Comparison of ENCODE assay signal across 27 cellular contexts in genomic region chr16:77556203-77556602, GRCh38.
DNase-seq lines count a peak whose midpoint lies in the region; ATAC-seq, FAIRE-seq and TF ChIP-seq lines count a peak whose summit lies in the region.
"Had no signal": no experiment of that assay in that cellular context is flagged by ENCODE, and none has a peak within 500 bp of the region (broad histone marks: within the 10 kb centered on the region; RNA-seq: fewer than 3 reads in every experiment).

No MANE protein-coding gene starts in this region.

- H3K4me3 Mint-ChIP-seq in endodermal cell (no peak overlapping the region), nephron progenitor cell (no peak overlapping the region)
- H3K4me3 Mint-ChIP-seq: activated CD8-positive, alpha-beta T cell treated with anti-CD3 and anti-CD28 coated beads for 36 hours; activated naive CD8-positive, alpha-beta T cell treated with anti-CD3 and anti-CD28 coated beads, Interleukin-2, amount 10 ng/mL, durations not matched to agents 7 days and 5 days had no signal

- H4K20me1 ChIP-seq in HepG2 (ENCODE audit: insufficient read depth, low read length): no peaks in the 10 kb centered on the region
- no peaks in the 10 kb centered on the region for H4K20me1 ChIP-seq in MM.1S (ENCODE audit: insufficient read depth, low read length)
- H4K20me1 ChIP-seq in mammary epithelial cell (ENCODE audit: insufficient read depth, low read length): no peaks in the 10 kb centered on the region

- no peaks in the 10 kb centered on the region for H3F3A ChIP-seq in MM.1S (ENCODE audit: insufficient read depth, low read length)

- H3K4me1 Mint-ChIP-seq in endodermal cell (peaks cover 5% of the 10 kb centered on the region), nephron progenitor cell (peaks cover 26% of the 10 kb centered on the region)
- H3K4me1 Mint-ChIP-seq: activated naive CD8-positive, alpha-beta T cell treated with anti-CD3 and anti-CD28 coated beads, Interleukin-2, amount 10 ng/mL, durations not matched to agents 7 days and 5 days; naive B cell had no signal

- ATAC-seq in HepG2 (peak; percentile 94), right lobe of liver (no peak), HG03565 (IDR thresholded peaks at IDR 0.05; ENCODE audit: unreplicated experiment) (no peak)
- ATAC-seq: activated CD8-positive, alpha-beta T cell treated with anti-CD3 and anti-CD28 coated beads for 36 hours; heart left ventricle; left lobe of liver; pancreas; sciatic nerve; stimulated activated naive CD8-positive, alpha-beta T cell treated with anti-CD3 and anti-CD28 coated beads, Interleukin-15, Interleukin-2, amounts not matched to agents 100 U/mL and 50 U/mL, for 24 hours had no signal

- H3K36me3 Mint-ChIP-seq in endodermal cell (ENCODE audit: low read depth) (no peaks in the 10 kb centered on the region), nephron progenitor cell (ENCODE audit: low read depth) (no peaks in the 10 kb centered on the region)
- H3K36me3 Mint-ChIP-seq: activated naive CD8-positive, alpha-beta T cell treated with anti-CD3 and anti-CD28 coated beads, Interleukin-2, amount 10 ng/mL, durations not matched to agents 7 days and 5 days; naive B cell had no signal

- no peaks in the 10 kb centered on the region for H3K9me3 Mint-ChIP-seq in endodermal cell
- no peaks in the 10 kb centered on the region for H3K9me3 Mint-ChIP-seq in nephron progenitor cell
- H3K9me3 Mint-ChIP-seq: activated CD8-positive, alpha-beta T cell treated with anti-CD3 and anti-CD28 coated beads for 36 hours; activated naive CD8-positive, alpha-beta T cell treated with anti-CD3 and anti-CD28 coated beads, Interleukin-2, amount 10 ng/mL, durations not matched to agents 7 days and 5 days had no signal

- in situ Hi-C loops in HepG2 (cut with HindIII; ENCODE audit: extremely low pct_ligation_motif_present, low pct_unique_long_range_greater_than_20kb) (no loop called here), mammary epithelial cell (cut with MboI; ENCODE audit: low sequenced_read_pairs in 2 of 2) (no loop called here)

- H3K79me2 ChIP-seq in HepG2 (ENCODE audit: insufficient read depth, low read length) (no peaks in the 10 kb centered on the region), MM.1S (ENCODE audit: low read length) (no peaks in the 10 kb centered on the region), mammary epithelial cell (ENCODE audit: insufficient read depth, low read length) (no peaks in the 10 kb centered on the region)

- H3K4me3 ChIP-seq in HepG2 (replicated peaks in 1 of 3; ENCODE audit: insufficient read depth in 1 of 3, low read depth in 2 of 3, low read length in 3 of 3) (no peak overlapping the region), right lobe of liver (no peak overlapping the region), endodermal cell (ENCODE audit: low read length) (no peak overlapping the region), tibial nerve (no peak overlapping the region), MM.1S (ENCODE audit: low read length) (no peak overlapping the region), mammary epithelial cell (replicated peaks in 1 of 3; ENCODE audit: insufficient read depth in 1 of 3, low read depth in 2 of 3, low read length in 3 of 3) (no peak overlapping the region)
- H3K4me3 ChIP-seq: heart left ventricle, pancreas had no signal

- TF ChIP-seq POLR2A in HepG2 (IDR thresholded peaks at IDR 0.05; ENCODE audit: insufficient read depth in 1 of 2, low read depth in 2 of 2, low read length in 2 of 2): no peak
- TF ChIP-seq POLR2A in right lobe of liver (IDR thresholded peaks at IDR 0.05): no peak
- TF ChIP-seq POLR2A in tibial nerve (IDR thresholded peaks at IDR 0.05): no peak

- H3K9ac ChIP-seq in HepG2 (ENCODE audit: insufficient read depth, low read depth, low read length): no peak overlapping the region
- no peak overlapping the region for H3K9ac ChIP-seq in endodermal cell (ENCODE audit: extremely low read depth, low read length, poor library complexity, severe bottlenecking)
- no peak overlapping the region for H3K9ac ChIP-seq in MM.1S (ENCODE audit: low read length)
- no peak overlapping the region for H3K9ac ChIP-seq in mammary epithelial cell (ENCODE audit: insufficient read depth, low read length)

- H3K4me2 ChIP-seq in HepG2 (ENCODE audit: low read depth, low read length): no peak overlapping the region
- no peak overlapping the region for H3K4me2 ChIP-seq in MM.1S (ENCODE audit: low read depth, low read length)
- H3K4me2 ChIP-seq in mammary epithelial cell (ENCODE audit: insufficient read depth, low read depth, low read length): no peak overlapping the region

- H3K27me3 Mint-ChIP-seq in endodermal cell (ENCODE audit: insufficient read depth): no peaks in the 10 kb centered on the region
- H3K27me3 Mint-ChIP-seq in nephron progenitor cell (ENCODE audit: low read depth, poor library complexity): peaks cover 8% of the 10 kb centered on the region
- H3K27me3 Mint-ChIP-seq: activated naive CD8-positive, alpha-beta T cell treated with anti-CD3 and anti-CD28 coated beads, Interleukin-2, amount 10 ng/mL, durations not matched to agents 7 days and 5 days had no signal

- 35% methylated on average over 8 of the region's 8 CpGs for WGBS in HepG2 (ENCODE audit: low lambda C conversion rate)
- WGBS in right lobe of liver (ENCODE audit: insufficient coverage, low coverage, low lambda C conversion rate, missing lambda C conversion rate): 48% methylated on average over 7 of the region's 8 CpGs
- 65 to 66% methylated on average over 7 to 8 of the region's 8 CpGs for WGBS in endodermal cell (ENCODE audit: insufficient coverage in 1 of 2, insufficient read length in 1 of 2), 2 experiments
- 53 to 59% methylated on average over 8 of the region's 8 CpGs for WGBS in tibial nerve, 2 donors
- 64% methylated on average over 7 of the region's 8 CpGs for WGBS in mammary epithelial cell (ENCODE audit: low coverage, missing lambda C conversion rate)

- H3K9me3 ChIP-seq in HepG2 (ENCODE audit: low read length) (no peaks in the 10 kb centered on the region), right lobe of liver (no peaks in the 10 kb centered on the region), endodermal cell (ENCODE audit: control insufficient read depth, low read length) (no peaks in the 10 kb centered on the region), tibial nerve (no peaks in the 10 kb centered on the region), MM.1S (replicated peaks; ENCODE audit: insufficient read depth, low read length) (no peaks in the 10 kb centered on the region), mammary epithelial cell (replicated peaks; ENCODE audit: insufficient read depth, low read length) (no peaks in the 10 kb centered on the region)
- H3K9me3 ChIP-seq: heart left ventricle, pancreas had no signal

- TF ChIP-seq RAD21 in HepG2 (CRISPR knock-in tag; IDR thresholded peaks at IDR 0.05): no peak

- H3K36me3 ChIP-seq in HepG2 (replicated peaks in 1 of 2; ENCODE audit: control insufficient read depth in 1 of 2, insufficient read depth in 2 of 2, low read length in 2 of 2) (no peaks in the 10 kb centered on the region), right lobe of liver (no peaks in the 10 kb centered on the region), endodermal cell (ENCODE audit: control insufficient read depth, insufficient read depth, low read length) (no peaks in the 10 kb centered on the region), tibial nerve (no peaks in the 10 kb centered on the region), MM.1S (replicated peaks; ENCODE audit: insufficient read depth, low read length) (no peaks in the 10 kb centered on the region), mammary epithelial cell (ENCODE audit: insufficient read depth, low read length) (no peaks in the 10 kb centered on the region)
- H3K36me3 ChIP-seq: heart left ventricle, pancreas had no signal

- TF ChIP-seq CTCF in HepG2 (CRISPR knock-in tag; IDR thresholded peaks at IDR 0.05) (no peak), right lobe of liver (IDR thresholded peaks at IDR 0.05) (no peak), endodermal cell (conservative IDR thresholded peaks at IDR 0.05) (no peak), nephron progenitor cell (IDR thresholded peaks at IDR 0.05) (no peak), tibial nerve (IDR thresholded peaks at IDR 0.05) (no peak), MM.1S (IDR thresholded peaks at IDR 0.05; ENCODE audit: low read length) (no peak), mammary epithelial cell (conservative IDR thresholded peaks at IDR 0.05 in 1 of 2, IDR thresholded peaks at IDR 0.05 in 1 of 2; ENCODE audit: extremely low read depth in 1 of 2, insufficient read depth in 1 of 2, low read depth in 1 of 2, low read length in 2 of 2) (no peak)

- BruUV-seq in HepG2 (replicated peaks; lab: Mats Ljungman, UMichigan) (no TSS peak), mammary epithelial cell (replicated peaks; lab: Mats Ljungman, UMichigan) (no TSS peak)

- H3K27me3 ChIP-seq in HepG2 (ENCODE audit: control insufficient read depth in 1 of 2, insufficient read depth in 2 of 2, low read length in 2 of 2): peaks cover 0 to 6% of the 10 kb centered on the region in 2 experiments; a peak in 1 of 5 replicates
- H3K27me3 ChIP-seq in right lobe of liver: no peaks in the 10 kb centered on the region
- H3K27me3 ChIP-seq in endodermal cell (ENCODE audit: control insufficient read depth, insufficient read depth, low read length, poor library complexity, severe bottlenecking): no peaks in the 10 kb centered on the region
- no peaks in the 10 kb centered on the region for H3K27me3 ChIP-seq in tibial nerve
- no peaks in the 10 kb centered on the region for H3K27me3 ChIP-seq in MM.1S (replicated peaks; ENCODE audit: insufficient read depth, low read length)
- H3K27me3 ChIP-seq in mammary epithelial cell (ENCODE audit: insufficient read depth, low read length): no peaks in the 10 kb centered on the region
- H3K27me3 ChIP-seq: pancreas had no signal

- dilution Hi-C loops in mammary epithelial cell (cut with HindIII; ENCODE audit: low sequenced_read_pairs): no loop called here

- peak; percentile 51 for DNase-seq in HepG2 (ENCODE audit: low spot score)
- DNase-seq in right lobe of liver: no peak
- peak; percentile 60 for DNase-seq in endodermal cell
- peak; percentile 26 for DNase-seq in nephron progenitor cell
- no peak for DNase-seq in tibial nerve (ENCODE audit: low spot score in 2 of 2)
- DNase-seq in MM.1S: no peak
- DNase-seq in mammary epithelial cell: no peak
- DNase-seq: 8988T; activated CD4-positive, alpha-beta T cell treated with anti-CD3 and anti-CD28 coated beads for 1 hour; activated CD8-positive, alpha-beta T cell treated with anti-CD3 and anti-CD28 coated beads for 36 hours; activated effector memory CD4-positive, alpha-beta T cell treated with anti-CD3 and anti-CD28 coated beads, Interleukin-2, amount 50 U/mL, for 16 hours; activated naive CD8-positive, alpha-beta T cell treated with anti-CD3 and anti-CD28 coated beads, Interleukin-2, amount 10 ng/mL, durations not matched to agents 7 days and 5 days; cerebellar nuclear complex; DMS79; HCEC 1CT; heart left ventricle; naive B cell; NCI-H2029 treated with DMSO at 0.1 percent for 48 hours; NCI-H446 treated with DMSO at 0.1 percent for 48 hours; pancreas; stimulated activated naive CD8-positive, alpha-beta T cell treated with anti-CD3 and anti-CD28 coated beads, Interleukin-15, Interleukin-2, amounts not matched to agents 100 U/mL and 50 U/mL, for 24 hours; T-helper 9 cell had no signal

- intact Hi-C loops in HepG2 (cut with micrococcal nuclease; ENCODE audit: unreplicated experiment): no loop called here
- intact Hi-C loops in right lobe of liver (cut with DNase I): no loop called here
- intact Hi-C loops in mammary epithelial cell (cut with micrococcal nuclease): no loop called here

- CTCF ChIA-PET in HepG2 (lab: Yijun Ruan, JAX; ENCODE audit: low intra/inter-chr PET ratio, low total read pairs): no interaction called here
- CTCF ChIA-PET in mammary epithelial cell (lab: Charles Lee; ENCODE audit: low non-redundant PET): no interaction called here

- POLR2A ChIA-PET in HepG2 (lab: Yijun Ruan, JAX): no interaction called here

- H3K4me1 ChIP-seq in HepG2 (ENCODE audit: insufficient read depth, low read length) (peaks cover 8% of the 10 kb centered on the region; the same call in 1 of the 2 replicates), right lobe of liver (no peaks in the 10 kb centered on the region), endodermal cell (ENCODE audit: control insufficient read depth, insufficient read depth, low read length) (no peaks in the 10 kb centered on the region), tibial nerve (peaks cover 0 to 4% (median 0%) of the 10 kb centered on the region in 4 donors), MM.1S (ENCODE audit: low read length) (no peaks in the 10 kb centered on the region), mammary epithelial cell (ENCODE audit: insufficient read depth, low read length) (no peaks in the 10 kb centered on the region)
- H3K4me1 ChIP-seq: heart left ventricle, pancreas had no signal

- FAIRE-seq in HepG2 (lab: Jason Lieb, UNC): no peak
- FAIRE-seq: GM12891, pancreas had no signal

- H3K27ac Mint-ChIP-seq in endodermal cell (no peak overlapping the region), nephron progenitor cell (peak overlapping the region; percentile 62)
- H3K27ac Mint-ChIP-seq: activated CD8-positive, alpha-beta T cell treated with anti-CD3 and anti-CD28 coated beads for 36 hours; activated naive CD8-positive, alpha-beta T cell treated with anti-CD3 and anti-CD28 coated beads, Interleukin-2, amount 10 ng/mL, durations not matched to agents 7 days and 5 days; naive B cell had no signal

- H3K27ac ChIP-seq in HepG2 (ENCODE audit: extremely low read length, insufficient read depth, low read length) (no peak overlapping the region), right lobe of liver (no peak overlapping the region), endodermal cell (ENCODE audit: low read depth, low read length) (no peak overlapping the region), tibial nerve (no peak overlapping the region), MM.1S (ENCODE audit: low read length) (no peak overlapping the region), mammary epithelial cell (ENCODE audit: insufficient read depth, low read depth, low read length) (no peak overlapping the region)
- H3K27ac ChIP-seq: heart left ventricle, HL-60, pancreas had no signal

- H2AFZ ChIP-seq in HepG2 (ENCODE audit: low read length): no peak overlapping the region
- H2AFZ ChIP-seq in MM.1S (ENCODE audit: low read length): no peak overlapping the region
- H2AFZ ChIP-seq in mammary epithelial cell (ENCODE audit: low read depth, low read length): no peak overlapping the region

- no peaks in the 10 kb centered on the region for H3K9me2 ChIP-seq in MM.1S (replicated peaks; ENCODE audit: insufficient read depth, low read length)

- no peak for TF ChIP-seq EP300 in HepG2 (IDR thresholded peaks at IDR 0.05; ENCODE audit: low read depth in 2 of 2, low read length in 2 of 2)
- TF ChIP-seq EP300 in HepG2 (CRISPR knock-in tag; IDR thresholded peaks at IDR 0.05; ENCODE audit: borderline replicate concordance): no peak
- TF ChIP-seq EP300 in tibial nerve (IDR thresholded peaks at IDR 0.05): no peak

Comparison
In these comparisons a context has a peak if more than half of its experiments do, and no peak if none do; other contexts are left out.
1. DNase-seq: peak in HepG2 (single experiment), endodermal cell (single experiment) and nephron progenitor cell (single experiment); none in right lobe of liver (0 of 3), tibial nerve (0 of 2), MM.1S (single experiment) and mammary epithelial cell (single experiment).